ENCODE assay signal across 25 cellular contexts in genomic region chr3:66923991-66924390, GRCh38.
"Had no signal": no experiment of that assay in that cellular context is flagged by ENCODE, and none has a peak within 500 bp of the region (broad histone marks: within the 10 kb centered on the region; RNA-seq: fewer than 3 reads in every experiment).

No MANE protein-coding gene starts in this region.

- FAIRE-seq: colon, endothelial cell of umbilical vein had no signal

- H3K27me3 ChIP-seq: esophagus muscularis mucosa, gastrocnemius medialis, testis had no signal

- H3K9me3 Mint-ChIP-seq: activated CD8-positive, alpha-beta T cell treated with anti-CD3 and anti-CD28 coated beads for 36 hours; activated naive CD4-positive, alpha-beta T cell treated with anti-CD3 and anti-CD28 coated beads, Interleukin-2, amount 50 U/mL, for 72 hours; effector memory CD8-positive, alpha-beta T cell; nephron; type B pancreatic cell had no signal

- ATAC-seq: activated CD8-positive, alpha-beta memory T cell treated with anti-CD3 and anti-CD28 coated beads, Interleukin-2, amount 10 ng/mL, durations not matched to agents 7 days and 5 days; activated CD8-positive, alpha-beta T cell treated with anti-CD3 and anti-CD28 coated beads for 36 hours; activated naive CD4-positive, alpha-beta T cell treated with anti-CD3 and anti-CD28 coated beads, Interleukin-2, amount 50 U/mL, for 72 hours; effector memory CD8-positive, alpha-beta T cell; gastrocnemius medialis; stimulated activated naive B cell treated with anti-CD40 and anti-IgM and Interleukin-4, amounts not matched to agents 10 μg/mL and 1 μg/mL and 100 μg/mL, for 72 hours had no signal

- H3K36me3 Mint-ChIP-seq: activated CD8-positive, alpha-beta memory T cell treated with anti-CD3 and anti-CD28 coated beads, Interleukin-2, amount 10 ng/mL, durations not matched to agents 7 days and 5 days; activated naive CD4-positive, alpha-beta T cell treated with anti-CD3 and anti-CD28 coated beads, Interleukin-2, amount 50 U/mL, for 72 hours; brain; stimulated activated naive B cell treated with anti-CD40 and anti-IgM and Interleukin-4, amounts not matched to agents 10 μg/mL and 1 μg/mL and 100 μg/mL, for 72 hours; type B pancreatic cell had no signal

- H3K27ac Mint-ChIP-seq: activated CD4-positive, alpha-beta T cell treated with anti-CD3 and anti-CD28 coated beads, Interleukin-2, amount 10 ng/mL, durations not matched to agents 7 days and 5 days; activated CD8-positive, alpha-beta memory T cell treated with anti-CD3 and anti-CD28 coated beads, Interleukin-2, amount 10 ng/mL, durations not matched to agents 7 days and 5 days; activated CD8-positive, alpha-beta T cell treated with anti-CD3 and anti-CD28 coated beads for 36 hours; activated T-helper 1 cell treated with anti-CD3 and anti-CD28 coated beads, Interleukin-12 subunit alpha, Interleukin-12 subunit beta, Interleukin-2, Interleukin-4 antibody, amounts not matched to agents 30 ng/mL and 10 ng/mL and 1 ng/mL, durations not matched to agents 14 hours and 24 hours and 36 hours; effector memory CD8-positive, alpha-beta T cell; nephron; stimulated activated naive B cell treated with anti-CD40 and anti-IgM and Interleukin-4, amounts not matched to agents 10 μg/mL and 1 μg/mL and 100 μg/mL, for 72 hours; type B pancreatic cell had no signal

- DNase-seq: activated CD4-positive, alpha-beta T cell treated with anti-CD3 and anti-CD28 coated beads, Interleukin-2, amount 10 ng/mL, durations not matched to agents 7 days and 5 days; activated CD4-positive, CD25-positive, alpha-beta regulatory T cell treated with anti-CD3 and anti-CD28 coated beads, Interleukin-2, amount 50 U/mL, for 72 hours; activated CD8-positive, alpha-beta memory T cell treated with anti-CD3 and anti-CD28 coated beads, Interleukin-2, amount 10 ng/mL, durations not matched to agents 7 days and 5 days; activated CD8-positive, alpha-beta T cell treated with anti-CD3 and anti-CD28 coated beads for 36 hours; aorta; central memory CD4-positive, alpha-beta T cell; effector memory CD8-positive, alpha-beta T cell; gastrocnemius medialis; hippocampal formation; mesenchymal stem cell; occipital lobe; posterior cingulate gyrus; stimulated activated CD4-positive, alpha-beta T cell treated with anti-CD3 and anti-CD28 coated beads, Interleukin-2, amount 100 ng/mL, for 48 hours; stimulated activated CD8-positive, alpha-beta memory T cell treated with anti-CD3 and anti-CD28 coated beads, Interleukin-4, amount 100 ng/mL, for 48 hours; stimulated activated naive B cell treated with anti-CD40 and anti-IgM and Interleukin-4, amounts not matched to agents 10 μg/mL and 1 μg/mL and 100 μg/mL, for 72 hours; testis had no signal

- H3K36me3 ChIP-seq: esophagus muscularis mucosa, gastrocnemius medialis had no signal

- H3K27ac ChIP-seq: esophagus muscularis mucosa, gastrocnemius medialis, testis, VCaP had no signal

- H3K27me3 Mint-ChIP-seq: activated CD8-positive, alpha-beta T cell treated with anti-CD3 and anti-CD28 coated beads for 36 hours; type B pancreatic cell had no signal

- H3K4me1 Mint-ChIP-seq: activated CD4-positive, alpha-beta T cell treated with anti-CD3 and anti-CD28 coated beads, Interleukin-2, amount 10 ng/mL, durations not matched to agents 7 days and 5 days; activated CD8-positive, alpha-beta memory T cell treated with anti-CD3 and anti-CD28 coated beads, Interleukin-2, amount 10 ng/mL, durations not matched to agents 7 days and 5 days had no signal

- H3K4me3 ChIP-seq: esophagus muscularis mucosa, gastrocnemius medialis, testis had no signal

- H3K9me3 ChIP-seq: esophagus muscularis mucosa, gastrocnemius medialis, testis had no signal

- H3K4me1 ChIP-seq: esophagus muscularis mucosa, gastrocnemius medialis, testis had no signal

- H3K4me3 Mint-ChIP-seq: activated CD4-positive, alpha-beta T cell treated with anti-CD3 and anti-CD28 coated beads, Interleukin-2, amount 10 ng/mL, durations not matched to agents 7 days and 5 days; activated CD8-positive, alpha-beta memory T cell treated with anti-CD3 and anti-CD28 coated beads, Interleukin-2, amount 10 ng/mL, durations not matched to agents 7 days and 5 days; activated CD8-positive, alpha-beta T cell treated with anti-CD3 and anti-CD28 coated beads for 36 hours; activated T-helper 1 cell treated with anti-CD3 and anti-CD28 coated beads, Interleukin-12 subunit alpha, Interleukin-12 subunit beta, Interleukin-2, Interleukin-4 antibody, amounts not matched to agents 30 ng/mL and 10 ng/mL and 1 ng/mL, durations not matched to agents 14 hours and 24 hours and 36 hours; brain; effector memory CD8-positive, alpha-beta T cell; nephron; stimulated activated naive B cell treated with anti-CD40 and anti-IgM and Interleukin-4, amounts not matched to agents 10 μg/mL and 1 μg/mL and 100 μg/mL, for 72 hours; type B pancreatic cell had no signal
